In the genomic region with DNA sequence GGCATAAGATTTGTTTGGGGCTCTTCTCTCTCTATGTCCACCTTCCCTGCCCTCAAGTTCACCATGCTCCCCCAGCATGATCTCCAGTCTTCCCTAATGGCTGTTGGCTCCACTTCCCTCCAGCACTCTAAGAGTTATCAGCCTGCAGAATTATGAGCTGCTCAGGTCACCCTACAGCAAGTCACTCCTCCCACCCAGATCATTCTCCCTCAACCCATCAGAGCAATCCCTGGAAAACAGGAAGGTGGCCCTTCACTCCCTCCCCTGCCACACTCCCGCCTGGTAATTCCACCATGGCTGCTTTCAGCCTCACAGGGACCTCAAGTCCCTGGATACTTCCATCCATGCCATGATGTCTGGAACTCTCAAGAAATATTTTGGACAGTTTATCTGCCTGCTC, we compare ENCODE assay signal across 36 cellular contexts.
"Had no signal": no experiment of that assay in that cellular context is flagged by ENCODE, and none has a peak within 500 bp of the region (broad histone marks: within the 10 kb centered on the region; RNA-seq: fewer than 3 reads in every experiment).

No MANE protein-coding gene starts in this region.

- H3K27me3 Mint-ChIP-seq: activated B cell treated with CpG ODN at 0.5 μM for 24 hours; activated CD4-positive, alpha-beta memory T cell treated with anti-CD3 and anti-CD28 coated beads, Interleukin-2, amount 10 ng/mL, durations not matched to agents 7 days and 5 days; activated CD4-positive, alpha-beta T cell treated with anti-CD3 and anti-CD28 coated beads for 36 hours; activated CD8-positive, alpha-beta memory T cell treated with anti-CD3 and anti-CD28 coated beads, Interleukin-2, amount 10 ng/mL, durations not matched to agents 7 days and 5 days; activated naive CD8-positive, alpha-beta T cell; activated naive CD8-positive, alpha-beta T cell treated with anti-CD3 and anti-CD28 coated beads, Interleukin-2, amount 10 ng/mL, durations not matched to agents 7 days and 5 days; activated T-cell treated with anti-CD3 and anti-CD28 coated beads, Interleukin-2, amount 50 U/mL, for 24 hours had no signal

- H3K4me3 Mint-ChIP-seq: activated B cell treated with CpG ODN at 0.5 μM for 24 hours; activated CD4-positive, alpha-beta memory T cell treated with anti-CD3 and anti-CD28 coated beads, Interleukin-2, amount 10 ng/mL, durations not matched to agents 7 days and 5 days; activated CD4-positive, alpha-beta T cell treated with anti-CD3 and anti-CD28 coated beads for 36 hours; activated CD4-positive, alpha-beta T cell treated with anti-CD3 and anti-CD28 coated beads, Interleukin-2, amount 10 ng/mL, durations not matched to agents 7 days and 5 days; activated CD8-positive, alpha-beta memory T cell treated with anti-CD3 and anti-CD28 coated beads, Interleukin-2, amount 10 ng/mL, durations not matched to agents 7 days and 5 days; activated CD8-positive, alpha-beta T cell treated with anti-CD3 and anti-CD28 coated beads, Interleukin-2, amount 10 ng/mL, durations not matched to agents 7 days and 5 days; activated naive CD4-positive, alpha-beta T cell treated with anti-CD3 and anti-CD28 coated beads, Interleukin-2, amount 10 ng/mL, durations not matched to agents 7 days and 5 days; activated naive CD4-positive, alpha-beta T cell treated with anti-CD3 and anti-CD28 coated beads, Interleukin-2, amount 50 U/mL, for 24 hours; activated naive CD8-positive, alpha-beta T cell; activated naive CD8-positive, alpha-beta T cell treated with anti-CD3 and anti-CD28 coated beads, Interleukin-2, amount 10 ng/mL, durations not matched to agents 7 days and 5 days; activated naive CD8-positive, alpha-beta T cell treated with anti-CD3 and anti-CD28 coated beads, Interleukin-2, amount 50 U/mL, for 24 hours; activated T-cell treated with anti-CD3 and anti-CD28 coated beads, Interleukin-2, amount 50 U/mL, for 24 hours; brain; central memory CD8-positive, alpha-beta T cell; T-helper 1 cell treated with Interleukin-12 subunit alpha and Interleukin-12 subunit beta and Interleukin-4 antibody, amounts not matched to agents 30 μg/mL and 1 μg/mL, for 36 hours; T-helper 2 cell treated with Interferon-gamma antibody and Interleukin-4, amounts not matched to agents 5 μg/mL and 100 μg/mL, for 36 hours had no signal

- H3K36me3 Mint-ChIP-seq: activated CD8-positive, alpha-beta memory T cell treated with anti-CD3 and anti-CD28 coated beads, Interleukin-2, amount 10 ng/mL, durations not matched to agents 7 days and 5 days; activated naive CD4-positive, alpha-beta T cell treated with anti-CD3 and anti-CD28 coated beads, Interleukin-2, amount 10 ng/mL, durations not matched to agents 7 days and 5 days; activated naive CD4-positive, alpha-beta T cell treated with anti-CD3 and anti-CD28 coated beads, Interleukin-2, amount 50 U/mL, for 24 hours; activated naive CD8-positive, alpha-beta T cell; activated naive CD8-positive, alpha-beta T cell treated with anti-CD3 and anti-CD28 coated beads, Interleukin-2, amount 10 ng/mL, durations not matched to agents 7 days and 5 days; brain had no signal

- H3K9me3 ChIP-seq: ascending aorta had no signal

- ATAC-seq: activated CD4-positive, alpha-beta T cell treated with anti-CD3 and anti-CD28 coated beads for 36 hours; activated CD8-positive, alpha-beta memory T cell treated with anti-CD3 and anti-CD28 coated beads, Interleukin-2, amount 10 ng/mL, durations not matched to agents 7 days and 5 days; activated CD8-positive, alpha-beta T cell treated with anti-CD3 and anti-CD28 coated beads, Interleukin-2, amount 10 ng/mL, durations not matched to agents 7 days and 5 days; activated naive CD8-positive, alpha-beta T cell treated with anti-CD3 and anti-CD28 coated beads, Interleukin-2, amount 50 U/mL, for 24 hours had no signal

- H3K27me3 ChIP-seq: ascending aorta, cardiac muscle cell had no signal

- H3K9me3 Mint-ChIP-seq: activated B cell treated with CpG ODN at 0.5 μM for 24 hours; activated CD4-positive, alpha-beta memory T cell treated with anti-CD3 and anti-CD28 coated beads, Interleukin-2, amount 10 ng/mL, durations not matched to agents 7 days and 5 days; activated CD4-positive, alpha-beta T cell treated with anti-CD3 and anti-CD28 coated beads, Interleukin-2, amount 10 ng/mL, durations not matched to agents 7 days and 5 days; activated naive CD4-positive, alpha-beta T cell treated with anti-CD3 and anti-CD28 coated beads, Interleukin-2, amount 10 ng/mL, durations not matched to agents 7 days and 5 days; activated naive CD4-positive, alpha-beta T cell treated with anti-CD3 and anti-CD28 coated beads, Interleukin-2, amount 50 U/mL, for 24 hours; activated naive CD8-positive, alpha-beta T cell treated with anti-CD3 and anti-CD28 coated beads, Interleukin-2, amount 10 ng/mL, durations not matched to agents 7 days and 5 days; activated naive CD8-positive, alpha-beta T cell treated with anti-CD3 and anti-CD28 coated beads, Interleukin-2, amount 50 U/mL, for 24 hours; activated T-cell treated with anti-CD3 and anti-CD28 coated beads, Interleukin-2, amount 50 U/mL, for 24 hours; activated T-helper 2 cell treated with anti-CD3 and anti-CD28 coated beads, Interferon-gamma antibody, Interleukin-2, Interleukin-4, amounts not matched to agents 10 μg/mL and 5 μg/mL and 100 μg/mL, durations not matched to agents 14 hours and 24 hours and 36 hours; central memory CD8-positive, alpha-beta T cell; T-helper 1 cell treated with Interleukin-12 subunit alpha and Interleukin-12 subunit beta and Interleukin-4 antibody, amounts not matched to agents 30 μg/mL and 1 μg/mL, for 36 hours; T-helper 2 cell treated with Interferon-gamma antibody and Interleukin-4, amounts not matched to agents 5 μg/mL and 100 μg/mL, for 36 hours had no signal

- H3K4me3 ChIP-seq: ascending aorta, cardiac muscle cell had no signal

- H3K27ac Mint-ChIP-seq: activated B cell treated with CpG ODN at 0.5 μM for 24 hours; activated CD4-positive, alpha-beta memory T cell treated with anti-CD3 and anti-CD28 coated beads, Interleukin-2, amount 10 ng/mL, durations not matched to agents 7 days and 5 days; activated CD4-positive, alpha-beta T cell treated with anti-CD3 and anti-CD28 coated beads for 36 hours; activated CD4-positive, alpha-beta T cell treated with anti-CD3 and anti-CD28 coated beads, Interleukin-2, amount 10 ng/mL, durations not matched to agents 7 days and 5 days; activated CD8-positive, alpha-beta memory T cell treated with anti-CD3 and anti-CD28 coated beads, Interleukin-2, amount 10 ng/mL, durations not matched to agents 7 days and 5 days; activated CD8-positive, alpha-beta T cell treated with anti-CD3 and anti-CD28 coated beads, Interleukin-2, amount 10 ng/mL, durations not matched to agents 7 days and 5 days; activated naive CD4-positive, alpha-beta T cell treated with anti-CD3 and anti-CD28 coated beads, Interleukin-2, amount 10 ng/mL, durations not matched to agents 7 days and 5 days; activated naive CD4-positive, alpha-beta T cell treated with anti-CD3 and anti-CD28 coated beads, Interleukin-2, amount 50 U/mL, for 24 hours; activated naive CD8-positive, alpha-beta T cell; activated naive CD8-positive, alpha-beta T cell treated with anti-CD3 and anti-CD28 coated beads, Interleukin-2, amount 10 ng/mL, durations not matched to agents 7 days and 5 days; activated naive CD8-positive, alpha-beta T cell treated with anti-CD3 and anti-CD28 coated beads, Interleukin-2, amount 50 U/mL, for 24 hours; activated T-cell treated with anti-CD3 and anti-CD28 coated beads, Interleukin-2, amount 50 U/mL, for 24 hours; activated T-helper 2 cell treated with anti-CD3 and anti-CD28 coated beads, Interferon-gamma antibody, Interleukin-2, Interleukin-4, amounts not matched to agents 10 μg/mL and 5 μg/mL and 100 μg/mL, durations not matched to agents 14 hours and 24 hours and 36 hours; brain; T-helper 1 cell treated with Interleukin-12 subunit alpha and Interleukin-12 subunit beta and Interleukin-4 antibody, amounts not matched to agents 30 μg/mL and 1 μg/mL, for 36 hours; T-helper 2 cell treated with Interferon-gamma antibody and Interleukin-4, amounts not matched to agents 5 μg/mL and 100 μg/mL, for 36 hours had no signal

- H3K4me1 Mint-ChIP-seq: activated B cell treated with CpG ODN at 0.5 μM for 24 hours; activated CD4-positive, alpha-beta memory T cell treated with anti-CD3 and anti-CD28 coated beads, Interleukin-2, amount 10 ng/mL, durations not matched to agents 7 days and 5 days; activated CD4-positive, alpha-beta T cell treated with anti-CD3 and anti-CD28 coated beads for 36 hours; activated CD4-positive, alpha-beta T cell treated with anti-CD3 and anti-CD28 coated beads, Interleukin-2, amount 10 ng/mL, durations not matched to agents 7 days and 5 days; activated CD8-positive, alpha-beta memory T cell treated with anti-CD3 and anti-CD28 coated beads, Interleukin-2, amount 10 ng/mL, durations not matched to agents 7 days and 5 days; activated naive CD4-positive, alpha-beta T cell treated with anti-CD3 and anti-CD28 coated beads, Interleukin-2, amount 10 ng/mL, durations not matched to agents 7 days and 5 days; activated naive CD4-positive, alpha-beta T cell treated with anti-CD3 and anti-CD28 coated beads, Interleukin-2, amount 50 U/mL, for 24 hours; activated naive CD8-positive, alpha-beta T cell treated with anti-CD3 and anti-CD28 coated beads, Interleukin-2, amount 10 ng/mL, durations not matched to agents 7 days and 5 days; activated naive CD8-positive, alpha-beta T cell treated with anti-CD3 and anti-CD28 coated beads, Interleukin-2, amount 50 U/mL, for 24 hours; brain; central memory CD8-positive, alpha-beta T cell had no signal

- H3K4me1 ChIP-seq: ascending aorta had no signal

- H3K36me3 ChIP-seq: ascending aorta, cardiac muscle cell had no signal

- DNase-seq: activated B cell treated with CpG ODN at 0.5 μM for 24 hours; activated CD4-positive, alpha-beta memory T cell treated with anti-CD3 and anti-CD28 coated beads, Interleukin-2, amount 10 ng/mL, durations not matched to agents 7 days and 5 days; activated CD4-positive, alpha-beta T cell treated with anti-CD3 and anti-CD28 coated beads for 36 hours; activated CD4-positive, alpha-beta T cell treated with anti-CD3 and anti-CD28 coated beads for 48 hours; activated CD4-positive, alpha-beta T cell treated with anti-CD3 and anti-CD28 coated beads, Interleukin-2, amount 10 ng/mL, durations not matched to agents 7 days and 5 days; activated CD4-positive, alpha-beta T cell treated with anti-CD3 and anti-CD28 coated beads, Interleukin-2, amount 50 U/mL, for 48 hours; activated CD4-positive, CD25-positive, alpha-beta regulatory T cell treated with anti-CD3 and anti-CD28 coated beads, Interleukin-2, amount 50 U/mL, for 72 hours; activated CD8-positive, alpha-beta memory T cell treated with anti-CD3 and anti-CD28 coated beads for 24 hours; activated CD8-positive, alpha-beta memory T cell treated with anti-CD3 and anti-CD28 coated beads, Interleukin-2, amount 10 ng/mL, durations not matched to agents 7 days and 5 days; activated CD8-positive, alpha-beta memory T cell treated with anti-CD3 and anti-CD28 coated beads, Interleukin-2, amount 50 U/mL, for 48 hours; activated CD8-positive, alpha-beta T cell treated with anti-CD3 and anti-CD28 coated beads, Interleukin-2, amount 10 ng/mL, durations not matched to agents 7 days and 5 days; activated effector memory CD4-positive, alpha-beta T cell treated with Interleukin-2 at 50 U/mL for 16 hours; activated gamma-delta T cell; activated naive CD4-positive, alpha-beta T cell treated with anti-CD3 and anti-CD28 coated beads, Interleukin-2, amount 10 ng/mL, durations not matched to agents 7 days and 5 days; activated naive CD4-positive, alpha-beta T cell treated with Interleukin-2 at 50 U/mL for 16 hours; activated naive CD8-positive, alpha-beta T cell treated with anti-CD3 and anti-CD28 coated beads, Interleukin-2, amount 10 ng/mL, durations not matched to agents 7 days and 5 days; activated naive CD8-positive, alpha-beta T cell treated with anti-CD3 and anti-CD28 coated beads, Interleukin-2, amount 50 U/mL, for 24 hours; activated T-cell treated with anti-CD3 and anti-CD28 coated beads, Interleukin-2, amount 50 U/mL, for 24 hours; activated T-cell treated with anti-CD3 and anti-CD28 coated beads, Interleukin-2, amount 50 U/mL, for 48 hours; amygdala; anterior cingulate cortex; caudate nucleus; cerebellar nuclear complex; T-helper 1 cell; T-helper 2 cell; T-helper 9 cell had no signal

- H3K27ac ChIP-seq: ascending aorta, cardiac muscle cell, VCaP had no signal
